1 cellular context compared by ENCODE assay signal in the genomic region with DNA sequence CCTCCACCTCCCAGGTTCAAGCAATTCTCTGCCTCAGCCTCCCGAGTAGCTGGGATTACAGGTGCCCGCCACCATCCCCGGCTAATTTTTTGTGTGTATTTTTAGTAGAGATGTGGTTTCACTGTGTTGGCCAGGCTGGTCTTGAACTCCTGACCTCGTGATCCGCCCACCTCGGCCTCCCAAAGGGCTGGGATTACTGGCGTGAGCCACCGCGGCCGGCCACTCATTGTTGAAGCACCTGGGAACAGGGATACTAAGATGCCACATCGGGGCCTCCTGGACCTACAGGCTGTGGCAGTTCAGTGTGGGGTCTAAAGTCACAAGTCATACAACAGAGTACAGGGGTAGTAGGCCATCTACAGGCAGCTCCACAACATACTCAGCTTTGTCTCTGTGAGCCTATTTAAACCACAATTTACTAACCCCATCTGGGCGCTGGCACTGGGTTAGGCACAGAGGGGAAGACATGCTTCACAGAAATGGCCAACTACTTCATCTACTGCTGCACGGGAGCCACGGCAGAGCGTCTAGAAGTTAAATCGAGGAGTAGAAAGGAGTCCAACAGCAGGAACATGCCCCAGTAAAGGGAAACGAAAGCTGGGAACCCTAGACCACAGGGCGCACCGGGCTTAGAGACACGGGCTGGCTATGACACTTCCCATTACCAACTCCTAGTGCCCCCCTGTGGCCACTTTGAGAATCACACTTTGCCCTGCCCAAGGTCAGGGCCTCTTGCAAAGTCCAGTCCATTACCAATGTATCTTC.
A peak's percentile ranks its signal among the peaks of the same experiment; 100 is the strongest.
TF ChIP-seq lines count a peak whose summit lies in the region.

No MANE protein-coding gene starts in this region.

TF ChIP-seq in K562, 482 proteins besides CTCF, POLR2A, EP300 and RAD21:
- 0 out of 2 replicates have a peak, but pooled peaks have one; percentile 13 for TF ChIP-seq DEAF1 (CRISPR knock-in tag; IDR thresholded peaks at IDR 0.05)
- no peak for TF ChIP-seq LCOR (CRISPR knock-in tag; IDR thresholded peaks at IDR 0.05)
- TF ChIP-seq CTCFL (IDR thresholded peaks at IDR 0.05; ENCODE audit: borderline replicate concordance, insufficient read depth, low read depth, low read length, poor library complexity, severe bottlenecking): peak; percentile 74
- TF ChIP-seq EGR1 (conservative IDR thresholded peaks at IDR 0.05): peak; percentile 23; the same call in 1 of the 2 replicates
- no peak for TF ChIP-seq BHLHE40 (IDR thresholded peaks at IDR 0.05; ENCODE audit: low read length)
- no peak for TF ChIP-seq TCF7L2 (IDR thresholded peaks at IDR 0.05; ENCODE audit: low read depth, low read length)
- TF ChIP-seq MYC (IDR thresholded peaks at IDR 0.05; ENCODE audit: low read depth, low read length): peak; percentile 26; the same call in 1 of the 2 replicates
- TF ChIP-seq MYC (CRISPR knock-in tag; IDR thresholded peaks at IDR 0.05; ENCODE audit: borderline replicate concordance, low read depth): no peak
- TF ChIP-seq RB1 (IDR thresholded peaks at IDR 0.05; ENCODE audit: low read depth): 0 out of 2 replicates have a peak, but pooled peaks have one; percentile 13
- no peak for TF ChIP-seq NFATC3 (IDR thresholded peaks at IDR 0.05)
- TF ChIP-seq, protein P1, sequence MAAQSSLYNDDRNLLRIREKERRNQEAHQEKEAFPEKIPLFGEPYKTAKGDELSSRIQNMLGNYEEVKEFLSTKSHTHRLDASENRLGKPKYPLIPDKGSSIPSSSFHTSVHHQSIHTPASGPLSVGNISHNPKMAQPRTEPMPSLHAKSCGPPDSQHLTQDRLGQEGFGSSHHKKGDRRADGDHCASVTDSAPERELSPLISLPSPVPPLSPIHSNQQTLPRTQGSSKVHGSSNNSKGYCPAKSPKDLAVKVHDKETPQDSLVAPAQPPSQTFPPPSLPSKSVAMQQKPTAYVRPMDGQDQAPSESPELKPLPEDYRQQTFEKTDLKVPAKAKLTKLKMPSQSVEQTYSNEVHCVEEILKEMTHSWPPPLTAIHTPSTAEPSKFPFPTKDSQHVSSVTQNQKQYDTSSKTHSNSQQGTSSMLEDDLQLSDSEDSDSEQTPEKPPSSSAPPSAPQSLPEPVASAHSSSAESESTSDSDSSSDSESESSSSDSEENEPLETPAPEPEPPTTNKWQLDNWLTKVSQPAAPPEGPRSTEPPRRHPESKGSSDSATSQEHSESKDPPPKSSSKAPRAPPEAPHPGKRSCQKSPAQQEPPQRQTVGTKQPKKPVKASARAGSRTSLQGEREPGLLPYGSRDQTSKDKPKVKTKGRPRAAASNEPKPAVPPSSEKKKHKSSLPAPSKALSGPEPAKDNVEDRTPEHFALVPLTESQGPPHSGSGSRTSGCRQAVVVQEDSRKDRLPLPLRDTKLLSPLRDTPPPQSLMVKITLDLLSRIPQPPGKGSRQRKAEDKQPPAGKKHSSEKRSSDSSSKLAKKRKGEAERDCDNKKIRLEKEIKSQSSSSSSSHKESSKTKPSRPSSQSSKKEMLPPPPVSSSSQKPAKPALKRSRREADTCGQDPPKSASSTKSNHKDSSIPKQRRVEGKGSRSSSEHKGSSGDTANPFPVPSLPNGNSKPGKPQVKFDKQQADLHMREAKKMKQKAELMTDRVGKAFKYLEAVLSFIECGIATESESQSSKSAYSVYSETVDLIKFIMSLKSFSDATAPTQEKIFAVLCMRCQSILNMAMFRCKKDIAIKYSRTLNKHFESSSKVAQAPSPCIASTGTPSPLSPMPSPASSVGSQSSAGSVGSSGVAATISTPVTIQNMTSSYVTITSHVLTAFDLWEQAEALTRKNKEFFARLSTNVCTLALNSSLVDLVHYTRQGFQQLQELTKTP (IDR thresholded peaks at IDR 0.05; ENCODE audit: low read depth in 1 of 2, partially characterized antibody in 2 of 2): no peak
- TF ChIP-seq ZBTB34 (CRISPR knock-in tag; IDR thresholded peaks at IDR 0.05): no peak
- peak; percentile 16; the same call in 1 of the 2 replicates for TF ChIP-seq HCFC1 (IDR thresholded peaks at IDR 0.05; ENCODE audit: low read depth, low read length)
- TF ChIP-seq, protein P2, sequence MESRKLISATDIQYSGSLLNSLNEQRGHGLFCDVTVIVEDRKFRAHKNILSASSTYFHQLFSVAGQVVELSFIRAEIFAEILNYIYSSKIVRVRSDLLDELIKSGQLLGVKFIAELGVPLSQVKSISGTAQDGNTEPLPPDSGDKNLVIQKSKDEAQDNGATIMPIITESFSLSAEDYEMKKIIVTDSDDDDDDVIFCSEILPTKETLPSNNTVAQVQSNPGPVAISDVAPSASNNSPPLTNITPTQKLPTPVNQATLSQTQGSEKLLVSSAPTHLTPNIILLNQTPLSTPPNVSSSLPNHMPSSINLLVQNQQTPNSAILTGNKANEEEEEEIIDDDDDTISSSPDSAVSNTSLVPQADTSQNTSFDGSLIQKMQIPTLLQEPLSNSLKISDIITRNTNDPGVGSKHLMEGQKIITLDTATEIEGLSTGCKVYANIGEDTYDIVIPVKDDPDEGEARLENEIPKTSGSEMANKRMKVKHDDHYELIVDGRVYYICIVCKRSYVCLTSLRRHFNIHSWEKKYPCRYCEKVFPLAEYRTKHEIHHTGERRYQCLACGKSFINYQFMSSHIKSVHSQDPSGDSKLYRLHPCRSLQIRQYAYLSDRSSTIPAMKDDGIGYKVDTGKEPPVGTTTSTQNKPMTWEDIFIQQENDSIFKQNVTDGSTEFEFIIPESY (CRISPR knock-in tag; IDR thresholded peaks at IDR 0.05): 0 out of 2 replicates have a peak, but pooled peaks have one; percentile 29
- TF ChIP-seq TAL1 (IDR thresholded peaks at IDR 0.05): no peak
- TF ChIP-seq MEF2A (IDR thresholded peaks at IDR 0.05; ENCODE audit: control insufficient read depth, low read depth, low read length): no peak
- TF ChIP-seq MBD2 (IDR thresholded peaks at IDR 0.05; ENCODE audit: borderline replicate concordance, low read depth): no peak
- TF ChIP-seq SPI1 (IDR thresholded peaks at IDR 0.05; ENCODE audit: borderline replicate concordance, low read depth, low read length): peak; percentile 61
- no peak for TF ChIP-seq ARHGAP35 (IDR thresholded peaks at IDR 0.05; ENCODE audit: partially characterized antibody)
- TF ChIP-seq ZNF668 (CRISPR knock-in tag; IDR thresholded peaks at IDR 0.05): no peak
- TF ChIP-seq ZC3H8 (IDR thresholded peaks at IDR 0.05): no peak
- TF ChIP-seq MYNN (IDR thresholded peaks at IDR 0.05): peak; percentile 52; the same call in 1 of the 2 replicates
- no peak for TF ChIP-seq MYNN (CRISPR knock-in tag; IDR thresholded peaks at IDR 0.05)
- peak; percentile 40; the same call in 1 of the 2 replicates for TF ChIP-seq VEZF1 (CRISPR knock-in tag; IDR thresholded peaks at IDR 0.05)
- TF ChIP-seq SMC3 (conservative IDR thresholded peaks at IDR 0.05; ENCODE audit: insufficient read depth, low read depth, low read length): peak; percentile 42; the same call in 1 of the 2 replicates
- TF ChIP-seq ESRRA (IDR thresholded peaks at IDR 0.05; ENCODE audit: borderline replicate concordance, low read depth): peak; percentile 93
- TF ChIP-seq CREM (IDR thresholded peaks at IDR 0.05; ENCODE audit: low read depth): peak; percentile 45
- no peak for TF ChIP-seq NR2C2 (CRISPR knock-in tag; IDR thresholded peaks at IDR 0.05)
- peak; percentile 39; the same call in 1 of the 2 replicates for TF ChIP-seq NR2C2 (tag; IDR thresholded peaks at IDR 0.05)
- 0 out of 2 replicates have a peak, but pooled peaks have one; percentile 25 for TF ChIP-seq ZNF384 (IDR thresholded peaks at IDR 0.05; ENCODE audit: low read depth, low read length)
